16 cellular contexts compared by ENCODE assay signal in genomic region chr12:104054681-104055346, GRCh38. TPM values are rescaled to one million over a fixed set of nuclear protein-coding genes. Genes with fewer than 3 reads are reported as not detected.
"Had no signal": no experiment of that assay in that cellular context is flagged by ENCODE, and none has a peak within 500 bp of the region (broad histone marks: within the 10 kb centered on the region; RNA-seq: fewer than 3 reads in every experiment).

No MANE protein-coding gene starts in this region.

- H3K9me3 Mint-ChIP-seq: activated CD4-positive, alpha-beta T cell treated with anti-CD3 and anti-CD28 coated beads, Interleukin-2, amount 10 ng/mL, durations not matched to agents 24 days and 14 days; activated naive CD8-positive, alpha-beta T cell treated with anti-CD3 and anti-CD28 coated beads for 36 hours; activated T-cell treated with anti-CD3 and anti-CD28 coated beads, Interleukin-2, amount 50 U/mL, for 72 hours; stimulated activated naive CD8-positive, alpha-beta T cell treated with anti-CD3 and anti-CD28 coated beads, Interleukin-15, amount 100 ng/mL, for 72 hours had no signal

- H3K27ac ChIP-seq: right lobe of liver, testis had no signal

- H3K27ac Mint-ChIP-seq: activated CD4-positive, alpha-beta T cell treated with anti-CD3 and anti-CD28 coated beads, Interleukin-2, amount 10 ng/mL, durations not matched to agents 24 days and 14 days; activated naive CD8-positive, alpha-beta T cell treated with anti-CD3 and anti-CD28 coated beads for 36 hours; activated T-cell treated with anti-CD3 and anti-CD28 coated beads, Interleukin-2, amount 50 U/mL, for 72 hours; stimulated activated naive CD8-positive, alpha-beta T cell treated with anti-CD3 and anti-CD28 coated beads, Interleukin-15, amount 100 ng/mL, for 72 hours had no signal

- H3K36me3 Mint-ChIP-seq: activated naive CD8-positive, alpha-beta T cell treated with anti-CD3 and anti-CD28 coated beads for 36 hours had no signal

- ATAC-seq: activated T-cell treated with anti-CD3 and anti-CD28 coated beads, Interleukin-2, amount 50 U/mL, for 72 hours; body of pancreas; stimulated activated naive CD8-positive, alpha-beta T cell treated with anti-CD3 and anti-CD28 coated beads, Interleukin-15, amount 100 ng/mL, for 72 hours had no signal

- H3K36me3 ChIP-seq: esophagus muscularis mucosa, right lobe of liver, upper lobe of right lung had no signal

- DNase-seq: activated CD4-positive, alpha-beta T cell treated with anti-CD3 and anti-CD28 coated beads, Interleukin-2, amount 10 ng/mL, durations not matched to agents 24 days and 14 days; activated CD4-positive, CD25-positive, alpha-beta regulatory T cell; activated CD8-positive, alpha-beta memory T cell treated with anti-CD3 and anti-CD28 coated beads, Interleukin-2, amount 50 U/mL, for 48 hours; activated gamma-delta T cell; activated naive CD8-positive, alpha-beta T cell treated with anti-CD3 and anti-CD28 coated beads for 36 hours; activated T-cell treated with anti-CD3 and anti-CD28 coated beads, Interleukin-2, amount 50 U/mL, for 72 hours; amygdala; body of pancreas; caudate nucleus; hippocampal formation; right lobe of liver; stimulated activated naive CD8-positive, alpha-beta T cell treated with anti-CD3 and anti-CD28 coated beads, Interleukin-15, amount 100 ng/mL, for 72 hours; T-helper 2 cell; testis; upper lobe of right lung had no signal

- H3K4me3 ChIP-seq: body of pancreas, esophagus muscularis mucosa, right lobe of liver, testis, upper lobe of right lung had no signal

- H3K4me3 Mint-ChIP-seq: activated CD4-positive, alpha-beta T cell treated with anti-CD3 and anti-CD28 coated beads, Interleukin-2, amount 10 ng/mL, durations not matched to agents 24 days and 14 days; activated naive CD8-positive, alpha-beta T cell treated with anti-CD3 and anti-CD28 coated beads for 36 hours; activated T-cell treated with anti-CD3 and anti-CD28 coated beads, Interleukin-2, amount 50 U/mL, for 72 hours; stimulated activated naive CD8-positive, alpha-beta T cell treated with anti-CD3 and anti-CD28 coated beads, Interleukin-15, amount 100 ng/mL, for 72 hours had no signal

- H3K9me3 ChIP-seq: body of pancreas, esophagus muscularis mucosa, right lobe of liver, testis, upper lobe of right lung had no signal

- H3K27me3 ChIP-seq: body of pancreas, esophagus muscularis mucosa, right lobe of liver, testis had no signal

RNA-seq across cellular contexts. Expression of gene GLT8D2, which starts 4.8 kb away (rescaled TPM):
- total RNA-seq: activated CD4-positive, alpha-beta T cell treated with anti-CD3 and anti-CD28 coated beads, Interleukin-2, amount 10 ng/mL, durations not matched to agents 24 days and 14 days had no signal
